ENCODE assay signal across 19 cellular contexts in the genomic region with DNA sequence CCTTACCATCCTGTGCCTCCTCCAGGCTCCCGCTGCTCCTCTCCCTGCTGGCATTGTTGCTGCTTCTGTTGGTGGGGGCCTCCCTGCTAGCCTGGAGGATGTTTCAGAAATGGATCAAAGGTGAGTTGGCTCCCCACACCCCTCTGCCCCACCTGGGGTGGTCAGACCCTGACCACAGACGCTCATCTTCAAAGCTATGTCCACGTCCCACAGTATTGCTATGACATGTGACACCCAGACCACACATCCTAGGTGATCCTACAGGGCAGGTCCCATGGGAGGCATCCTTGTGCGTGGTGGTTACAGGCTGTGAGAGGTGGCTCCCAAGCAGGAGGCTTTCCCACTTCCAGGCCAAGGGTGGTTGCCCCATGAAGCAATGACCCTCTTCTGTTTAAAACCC. TPM values are rescaled to one million over a fixed set of nuclear protein-coding genes. Genes with fewer than 3 reads are reported as not detected.
DNase-seq lines count a peak whose midpoint lies in the region; ATAC-seq and TF ChIP-seq lines count a peak whose summit lies in the region.
"Had no signal": no experiment of that assay in that cellular context is flagged by ENCODE, and none has a peak within 500 bp of the region (broad histone marks: within the 10 kb centered on the region; RNA-seq: fewer than 3 reads in every experiment).

No MANE protein-coding gene starts in this region.

- TF ChIP-seq CTCF in glutamatergic neuron (IDR thresholded peaks at IDR 0.05; ENCODE audit: partially characterized antibody, unreplicated experiment), result no peak

- H3K27me3 Mint-ChIP-seq in activated CD4-positive, alpha-beta T cell treated with anti-CD3 and anti-CD28 coated beads, Interleukin-2, amount 10 ng/mL, durations not matched to agents 24 days and 14 days, result no peaks in the 10 kb centered on the region
- H3K27me3 Mint-ChIP-seq in IgD-negative memory B cell (peaks cover 2% of the 10 kb centered on the region), immature natural killer cell (ENCODE audit: low read depth in 3 of 3) (peaks cover 11 to 21% (median 18%) of the 10 kb centered on the region in 3 donors), glutamatergic neuron (ENCODE audit: unreplicated experiment) (peaks cover 9% of the 10 kb centered on the region)
- H3K27me3 Mint-ChIP-seq: B cell had no signal

- peaks cover 64% of the 10 kb centered on the region for H3K4me1 Mint-ChIP-seq in activated CD4-positive, alpha-beta T cell treated with anti-CD3 and anti-CD28 coated beads, Interleukin-2, amount 10 ng/mL, durations not matched to agents 24 days and 14 days
- peaks cover 4 to 13% (median 8%) of the 10 kb centered on the region in 3 donors for H3K4me1 Mint-ChIP-seq in IgD-negative memory B cell
- H3K4me1 Mint-ChIP-seq in immature natural killer cell, result peaks cover 96 to 100% of the 10 kb centered on the region in 2 donors
- peaks cover 92% of the 10 kb centered on the region for H3K4me1 Mint-ChIP-seq in stimulated activated effector memory CD8-positive, alpha-beta T cell treated with anti-CD3 and anti-CD28 coated beads, Interleukin-12 subunit alpha, Interleukin-12 subunit beta, amount 100 ng/mL, for 72 hours
- peaks cover 7% of the 10 kb centered on the region for H3K4me1 Mint-ChIP-seq in glutamatergic neuron (ENCODE audit: low read depth, unreplicated experiment)

- H3K27ac Mint-ChIP-seq in activated CD4-positive, alpha-beta T cell treated with anti-CD3 and anti-CD28 coated beads, Interleukin-2, amount 10 ng/mL, durations not matched to agents 24 days and 14 days, result peak overlapping the region; percentile 25
- peak overlapping the region in 2 of 3 donors; percentile 53 to 59 for H3K27ac Mint-ChIP-seq in IgD-negative memory B cell
- peak overlapping the region; percentile 89 to 99 (median 97) for H3K27ac Mint-ChIP-seq in immature natural killer cell
- H3K27ac Mint-ChIP-seq in stimulated activated effector memory CD8-positive, alpha-beta T cell treated with anti-CD3 and anti-CD28 coated beads, Interleukin-12 subunit alpha, Interleukin-12 subunit beta, amount 100 ng/mL, for 72 hours, result peak overlapping the region; percentile 90
- H3K27ac Mint-ChIP-seq in glutamatergic neuron (ENCODE audit: unreplicated experiment), result no peak overlapping the region
- H3K27ac Mint-ChIP-seq: B cell, H9 had no signal

- H3K4me3 Mint-ChIP-seq in activated CD4-positive, alpha-beta T cell treated with anti-CD3 and anti-CD28 coated beads, Interleukin-2, amount 10 ng/mL, durations not matched to agents 24 days and 14 days, result no peak overlapping the region
- H3K4me3 Mint-ChIP-seq in IgD-negative memory B cell (no peak overlapping the region), immature natural killer cell (peak overlapping the region; percentile 65 to 89 (median 78)), glutamatergic neuron (ENCODE audit: unreplicated experiment) (no peak overlapping the region)
- no peak overlapping the region for H3K4me3 Mint-ChIP-seq in stimulated activated effector memory CD8-positive, alpha-beta T cell treated with anti-CD3 and anti-CD28 coated beads, Interleukin-12 subunit alpha, Interleukin-12 subunit beta, amount 100 ng/mL, for 72 hours
- H3K4me3 Mint-ChIP-seq: B cell, H9 had no signal

- ATAC-seq in stimulated activated effector memory CD8-positive, alpha-beta T cell treated with anti-CD3 and anti-CD28 coated beads, Interleukin-12 subunit alpha, Interleukin-12 subunit beta, amount 100 ng/mL, for 72 hours, result no peak

- H3K36me3 Mint-ChIP-seq in activated CD4-positive, alpha-beta T cell treated with anti-CD3 and anti-CD28 coated beads, Interleukin-2, amount 10 ng/mL, durations not matched to agents 24 days and 14 days (ENCODE audit: low read depth), result peaks cover 82% of the 10 kb centered on the region
- H3K36me3 Mint-ChIP-seq in IgD-negative memory B cell (peaks cover 16% of the 10 kb centered on the region), immature natural killer cell (peaks cover 49 to 89% (median 71%) of the 10 kb centered on the region in 3 donors), glutamatergic neuron (ENCODE audit: unreplicated experiment) (peaks cover 13% of the 10 kb centered on the region)
- peaks cover 61% of the 10 kb centered on the region for H3K36me3 Mint-ChIP-seq in stimulated activated effector memory CD8-positive, alpha-beta T cell treated with anti-CD3 and anti-CD28 coated beads, Interleukin-12 subunit alpha, Interleukin-12 subunit beta, amount 100 ng/mL, for 72 hours

- intact Hi-C loops in activated CD4-positive, alpha-beta T cell treated with anti-CD3 and anti-CD28 coated beads, Interleukin-2, amount 10 ng/mL, durations not matched to agents 24 days and 14 days (cut with micrococcal nuclease), result no loop called here

- in situ Hi-C loops in KBM-7 (cut with MboI; ENCODE audit: low pct_unique_long_range_greater_than_20kb, low sequenced_read_pairs), result no loop called here

- DNase-seq in activated CD4-positive, alpha-beta T cell treated with anti-CD3 and anti-CD28 coated beads, Interleukin-2, amount 10 ng/mL, durations not matched to agents 24 days and 14 days, result no peak
- DNase-seq in activated CD4-positive, alpha-beta T cell treated with anti-CD3 and anti-CD28 coated beads for 1 hour, result no peak
- DNase-seq in immature natural killer cell, result no peak
- no peak for DNase-seq in stimulated activated effector memory CD8-positive, alpha-beta T cell treated with anti-CD3 and anti-CD28 coated beads, Interleukin-12 subunit alpha, Interleukin-12 subunit beta, amount 100 ng/mL, for 72 hours (ENCODE audit: low spot score in 2 of 2)
- DNase-seq in CD1c-positive myeloid dendritic cell (ENCODE audit: extremely low spot score), result no peak
- no peak for DNase-seq in glutamatergic neuron
- no peak for DNase-seq in KBM-7
- DNase-seq: EL; H9; IMR-90; NCI-H1417; NCI-H1930; NK-92 treated with Interleukin-12 subunit alpha and Interleukin-12 subunit beta, amount 100 ng/mL, for 24 hours; SHP77 had no signal

- peaks cover 13% of the 10 kb centered on the region for H3K9me3 Mint-ChIP-seq in activated CD4-positive, alpha-beta T cell treated with anti-CD3 and anti-CD28 coated beads, Interleukin-2, amount 10 ng/mL, durations not matched to agents 24 days and 14 days
- peaks cover 0 to 10% (median 2%) of the 10 kb centered on the region in 3 donors for H3K9me3 Mint-ChIP-seq in IgD-negative memory B cell
- H3K9me3 Mint-ChIP-seq in immature natural killer cell, result peaks cover 0 to 2% (median 0%) of the 10 kb centered on the region in 6 donors
- peaks cover 4% of the 10 kb centered on the region for H3K9me3 Mint-ChIP-seq in stimulated activated effector memory CD8-positive, alpha-beta T cell treated with anti-CD3 and anti-CD28 coated beads, Interleukin-12 subunit alpha, Interleukin-12 subunit beta, amount 100 ng/mL, for 72 hours
- peaks cover 9% of the 10 kb centered on the region for H3K9me3 Mint-ChIP-seq in glutamatergic neuron (ENCODE audit: unreplicated experiment)

RNA-seq across cellular contexts. Expression of a gene that starts 11.0 kb away (rescaled TPM):
- total RNA-seq in activated CD4-positive, alpha-beta T cell treated with anti-CD3 and anti-CD28 coated beads, Interleukin-2, amount 10 ng/mL, durations not matched to agents 24 days and 14 days, result 14.9 and 15.3 TPM in 2 replicates
- polyA plus RNA-seq in IgD-negative memory B cell, result 28.0 TPM
- 100 to 1,000 TPM; 357 to 514 (median 505) TPM for polyA plus RNA-seq in immature natural killer cell
- total RNA-seq in glutamatergic neuron (ENCODE audit: unreplicated experiment), result 0.25 TPM
- total RNA-seq: H9, HT-29, IMR-90 had no signal
- polyA plus RNA-seq: AG04450, IMR-90 had no signal

RNA-seq across cellular contexts. Expression of a gene that starts 45.5 kb away (rescaled TPM):
- 0.42 and 0.54 TPM in 2 replicates for total RNA-seq in activated CD4-positive, alpha-beta T cell treated with anti-CD3 and anti-CD28 coated beads, Interleukin-2, amount 10 ng/mL, durations not matched to agents 24 days and 14 days
- 0.18 TPM for polyA plus RNA-seq in IgD-negative memory B cell
- polyA plus RNA-seq in immature natural killer cell, result 1 to 10 TPM in 1 of 3 donors, under 1 TPM in 1, not detected in 1; 0.89 to 3.2 TPM
- total RNA-seq in glutamatergic neuron (ENCODE audit: unreplicated experiment), result 93.3 TPM
- total RNA-seq: IMR-90 had no signal
- polyA plus RNA-seq: IMR-90 had no signal

RNA-seq across cellular contexts. Expression of a gene that starts 53.9 kb away (rescaled TPM):
- total RNA-seq in activated CD4-positive, alpha-beta T cell treated with anti-CD3 and anti-CD28 coated beads, Interleukin-2, amount 10 ng/mL, durations not matched to agents 24 days and 14 days, result not detected in 2 replicates
- polyA plus RNA-seq in IgD-negative memory B cell, result not detected
- polyA plus RNA-seq in immature natural killer cell, result 1 to 10 TPM; 4.2 to 6.3 (median 5.5) TPM
- total RNA-seq in glutamatergic neuron (ENCODE audit: unreplicated experiment), result not detected
- total RNA-seq: H9, HT-29, IMR-90, OCI-LY7 had no signal
- polyA plus RNA-seq: AG04450, IMR-90 had no signal

Comparison
In these comparisons a context has a peak if more than half of its experiments do, and no peak if none do; other contexts are left out.
1. H3K4me3 Mint-ChIP-seq: peak in immature natural killer cell (5 of 5); none in activated CD4-positive, alpha-beta T cell treated with anti-CD3 and anti-CD28 coated beads, Interleukin-2, amount 10 ng/mL, durations not matched to agents 24 days and 14 days (single experiment), IgD-negative memory B cell (0 of 4), stimulated activated effector memory CD8-positive, alpha-beta T cell treated with anti-CD3 and anti-CD28 coated beads, Interleukin-12 subunit alpha, Interleukin-12 subunit beta, amount 100 ng/mL, for 72 hours (single experiment) and glutamatergic neuron (single experiment).
2. RNA of a gene that starts 11.0 kb away (total RNA-seq): 14.9 to 15.3 TPM in activated CD4-positive, alpha-beta T cell treated with anti-CD3 and anti-CD28 coated beads, Interleukin-2, amount 10 ng/mL, durations not matched to agents 24 days and 14 days; 0.25 TPM in glutamatergic neuron (single experiment); every median in the first group is over 10 times any median in the second.
3. RNA of a gene that starts 45.5 kb away (total RNA-seq): 93.3 TPM in glutamatergic neuron (single experiment); 0.42 to 0.54 TPM in activated CD4-positive, alpha-beta T cell treated with anti-CD3 and anti-CD28 coated beads, Interleukin-2, amount 10 ng/mL, durations not matched to agents 24 days and 14 days; every median in the first group is over 10 times any median in the second.